In genomic region chr6:67009818-67010217, GRCh38 we compare ENCODE assay signal across 1 cellular context.
TF ChIP-seq lines count a peak whose summit lies in the region.

No MANE protein-coding gene starts in this region.

TF ChIP-seq in GM23338, 12 proteins besides CTCF, POLR2A, EP300 and RAD21 (continued from another document):
- TF ChIP-seq REST (IDR thresholded peaks at IDR 0.05; ENCODE audit: unreplicated experiment): no peak
- TF ChIP-seq ZNF462 (CRISPR knock-in tag; IDR thresholded peaks at IDR 0.05): no peak
- no peak for TF ChIP-seq STAT1 (IDR thresholded peaks at IDR 0.05; ENCODE audit: unreplicated experiment)
- no peak for TF ChIP-seq EZH2phosphoT487 (IDR thresholded peaks at IDR 0.05; ENCODE audit: unreplicated experiment)
- no peak for TF ChIP-seq ETS1 (IDR thresholded peaks at IDR 0.05)
